1 cellular context compared by ENCODE assay signal in the genomic region with DNA sequence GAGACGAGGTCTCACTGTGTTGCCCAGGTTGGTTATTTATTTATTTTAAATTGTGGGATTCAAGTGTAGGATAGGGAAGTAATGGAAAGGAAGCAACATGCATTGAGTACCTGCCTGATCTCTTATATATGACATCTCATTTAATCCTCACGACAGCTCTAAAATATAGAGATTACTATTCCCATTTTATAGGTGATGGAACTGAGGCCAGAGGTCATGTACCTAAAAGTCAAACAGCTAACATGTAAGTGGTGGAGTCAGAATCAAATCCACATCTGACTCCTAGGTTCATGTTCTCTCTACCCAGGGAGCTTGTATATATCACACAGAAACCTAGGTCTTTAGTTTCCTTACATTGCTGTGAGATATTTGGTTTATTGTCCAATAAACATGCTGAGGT.
TF ChIP-seq lines count a peak whose summit lies in the region.

No MANE protein-coding gene starts in this region.

TF ChIP-seq in GM12878, 131 proteins besides CTCF, POLR2A, EP300 and RAD21:
- TF ChIP-seq, protein P1, sequence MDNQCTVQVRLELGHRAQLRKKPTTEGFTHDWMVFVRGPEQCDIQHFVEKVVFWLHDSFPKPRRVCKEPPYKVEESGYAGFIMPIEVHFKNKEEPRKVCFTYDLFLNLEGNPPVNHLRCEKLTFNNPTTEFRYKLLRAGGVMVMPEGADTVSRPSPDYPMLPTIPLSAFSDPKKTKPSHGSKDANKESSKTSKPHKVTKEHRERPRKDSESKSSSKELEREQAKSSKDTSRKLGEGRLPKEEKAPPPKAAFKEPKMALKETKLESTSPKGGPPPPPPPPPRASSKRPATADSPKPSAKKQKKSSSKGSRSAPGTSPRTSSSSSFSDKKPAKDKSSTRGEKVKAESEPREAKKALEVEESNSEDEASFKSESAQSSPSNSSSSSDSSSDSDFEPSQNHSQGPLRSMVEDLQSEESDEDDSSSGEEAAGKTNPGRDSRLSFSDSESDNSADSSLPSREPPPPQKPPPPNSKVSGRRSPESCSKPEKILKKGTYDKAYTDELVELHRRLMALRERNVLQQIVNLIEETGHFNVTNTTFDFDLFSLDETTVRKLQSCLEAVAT (IDR thresholded peaks at IDR 0.05) = no peak
- no peak for TF ChIP-seq ZBTB33 (IDR thresholded peaks at IDR 0.05)
- TF ChIP-seq YBX1 (IDR thresholded peaks at IDR 0.05) = no peak
- TF ChIP-seq NFIC (IDR thresholded peaks at IDR 0.05; ENCODE audit: low read depth, low read length) = no peak
- no peak for TF ChIP-seq ZBED1 (IDR thresholded peaks at IDR 0.05; ENCODE audit: borderline replicate concordance)
- TF ChIP-seq USF2 (IDR thresholded peaks at IDR 0.05; ENCODE audit: borderline replicate concordance, low read depth, low read length) = no peak
TF ChIP-seq in GM12878: peak in this region for 0.
